15 cellular contexts compared by ENCODE assay signal in genomic region chr19:17137417-17137816, GRCh38.
DNase-seq lines count a peak whose midpoint lies in the region; ATAC-seq and TF ChIP-seq lines count a peak whose summit lies in the region.
"Had no signal": no experiment of that assay in that cellular context is flagged by ENCODE, and none has a peak within 500 bp of the region (broad histone marks: within the 10 kb centered on the region; RNA-seq: fewer than 3 reads in every experiment).

No MANE protein-coding gene starts in this region.

- no peaks in the 10 kb centered on the region for H3K27me3 Mint-ChIP-seq in endodermal cell (ENCODE audit: insufficient read depth)
- no peaks in the 10 kb centered on the region for H3K27me3 Mint-ChIP-seq in neural crest cell (ENCODE audit: low read depth)
- H3K27me3 Mint-ChIP-seq: CD4-positive, alpha-beta T cell; central memory CD8-positive, alpha-beta T cell had no signal

- DNase-seq in right atrium auricular region (ENCODE audit: low spot score): no peak
- no peak for DNase-seq in Right ventricle myocardium superior
- no peak for DNase-seq in endodermal cell
- DNase-seq in neural crest cell (ENCODE audit: low read depth, low spot score): no peak
- DNase-seq in upper lobe of right lung: peak; percentile 74
- no peak for DNase-seq in SIG-M5 treated with dmso at 0.1 percent for 504 hours (lab: John Stamatoyannopoulos, UW; ENCODE audit: unreplicated experiment)
- DNase-seq in H4 (ENCODE audit: low spot score): no peak
- no peak for DNase-seq in UCSD-AML1 (lab: John Stamatoyannopoulos, UW; ENCODE audit: unreplicated experiment)
- DNase-seq: CD4-positive, alpha-beta T cell; DMS79; foreskin fibroblast; NCI-H146; stimulated activated naive CD4-positive, alpha-beta T cell treated with Interleukin-2 at 50 U/mL for 16 hours had no signal

- peak overlapping the region; percentile 93 to 97 for H3K27ac ChIP-seq in right atrium auricular region
- H3K27ac ChIP-seq in endodermal cell (ENCODE audit: low read depth, low read length): no peak overlapping the region
- H3K27ac ChIP-seq in upper lobe of right lung: no peak overlapping the region

- H3K4me1 ChIP-seq in right atrium auricular region (peaks cover 0 to 47% of the 10 kb centered on the region in 2 donors), endodermal cell (ENCODE audit: control insufficient read depth, insufficient read depth, low read length) (peaks cover 15% of the 10 kb centered on the region), upper lobe of right lung (peaks cover 45% of the 10 kb centered on the region)

- H3K4me3 Mint-ChIP-seq in endodermal cell (no peak overlapping the region), neural crest cell (no peak overlapping the region)
- H3K4me3 Mint-ChIP-seq: CD4-positive, alpha-beta T cell; central memory CD8-positive, alpha-beta T cell had no signal

- H3K9ac ChIP-seq in endodermal cell (ENCODE audit: extremely low read depth, low read length, poor library complexity, severe bottlenecking): no peak overlapping the region

- no peaks in the 10 kb centered on the region for H3K36me3 ChIP-seq in right atrium auricular region
- peaks cover 5% of the 10 kb centered on the region for H3K36me3 ChIP-seq in endodermal cell (ENCODE audit: control insufficient read depth, insufficient read depth, low read length)
- H3K36me3 ChIP-seq in upper lobe of right lung: no peaks in the 10 kb centered on the region
- H3K36me3 ChIP-seq: uterus had no signal

- H3K9me3 ChIP-seq in right atrium auricular region (no peaks in the 10 kb centered on the region), endodermal cell (ENCODE audit: control insufficient read depth, low read length) (no peaks in the 10 kb centered on the region), upper lobe of right lung (no peaks in the 10 kb centered on the region)
- H3K9me3 ChIP-seq: uterus had no signal

- intact Hi-C loops in Right ventricle myocardium superior (cut with DNase I) (loop anchor here (5.0 kb wide), 1 partner anchor 60 kb away; the partner anchor contains the start of genes HAUS8 and MYO9B), upper lobe of right lung (cut with DNase I) (no loop called here)

- ATAC-seq in Right ventricle myocardium superior (ENCODE audit: poor library complexity) (no peak), upper lobe of right lung (peak; percentile 14)

- H3K27me3 ChIP-seq in right atrium auricular region: no peaks in the 10 kb centered on the region
- no peaks in the 10 kb centered on the region for H3K27me3 ChIP-seq in endodermal cell (ENCODE audit: control insufficient read depth, insufficient read depth, low read length, poor library complexity, severe bottlenecking)
- H3K27me3 ChIP-seq in upper lobe of right lung: no peaks in the 10 kb centered on the region
- H3K27me3 ChIP-seq: uterus had no signal

- TF ChIP-seq CTCF in right atrium auricular region (IDR thresholded peaks at IDR 0.05) (no peak), endodermal cell (conservative IDR thresholded peaks at IDR 0.05) (no peak), neural crest cell (conservative IDR thresholded peaks at IDR 0.05) (no peak), upper lobe of right lung (IDR thresholded peaks at IDR 0.05) (no peak)

- H3K9me3 Mint-ChIP-seq in endodermal cell (peaks cover 2% of the 10 kb centered on the region), neural crest cell (no peaks in the 10 kb centered on the region)
- H3K9me3 Mint-ChIP-seq: CD4-positive, alpha-beta T cell; central memory CD8-positive, alpha-beta T cell had no signal

- H3K27ac Mint-ChIP-seq in endodermal cell (peak overlapping the region; percentile 86), neural crest cell (ENCODE audit: unreplicated experiment) (peak overlapping the region; percentile 81)
- H3K27ac Mint-ChIP-seq: CD4-positive, alpha-beta T cell had no signal

- H3K4me1 Mint-ChIP-seq in endodermal cell: peaks cover 15% of the 10 kb centered on the region
- H3K4me1 Mint-ChIP-seq in neural crest cell: peaks cover 37% of the 10 kb centered on the region

- no peak overlapping the region for H3K4me3 ChIP-seq in right atrium auricular region
- H3K4me3 ChIP-seq in endodermal cell (ENCODE audit: low read length): no peak overlapping the region
- no peak overlapping the region for H3K4me3 ChIP-seq in upper lobe of right lung
- H3K4me3 ChIP-seq: uterus had no signal

- H3K36me3 Mint-ChIP-seq in endodermal cell (ENCODE audit: low read depth): peaks cover 24% of the 10 kb centered on the region
- no peaks in the 10 kb centered on the region for H3K36me3 Mint-ChIP-seq in neural crest cell (ENCODE audit: low read depth)

- 94% methylated on average over 8 to 10 of the region's 10 CpGs for WGBS in endodermal cell (ENCODE audit: insufficient coverage in 1 of 2, insufficient read length in 1 of 2), 2 experiments

Comparison
In these comparisons a context has a peak if more than half of its experiments do, and no peak if none do; other contexts are left out.
1. H3K27ac ChIP-seq: peak in right atrium auricular region (2 of 2); none in endodermal cell (single experiment) and upper lobe of right lung (single experiment).